In genomic region chr1:8823295-8823664, GRCh38 we compare ENCODE assay signal across 17 cellular contexts. TPM values are rescaled to one million over a fixed set of nuclear protein-coding genes. Genes with fewer than 3 reads are reported as not detected.
DNase-seq lines count a peak whose midpoint lies in the region; ATAC-seq, FAIRE-seq and TF ChIP-seq lines count a peak whose summit lies in the region.
"Had no signal": no experiment of that assay in that cellular context is flagged by ENCODE, and none has a peak within 500 bp of the region (broad histone marks: within the 10 kb centered on the region; RNA-seq: fewer than 3 reads in every experiment).

No MANE protein-coding gene starts in this region.

- H3K9ac ChIP-seq in mammary epithelial cell (ENCODE audit: insufficient read depth, low read length) (no peak overlapping the region), K562 (ENCODE audit: insufficient read depth in 1 of 2, low read depth in 2 of 2, low read length in 2 of 2) (no peak overlapping the region), kidney (ENCODE audit: low read length in 2 of 2) (peak overlapping the region in 1 of 2 donors; percentile 0)

- H3K27ac Mint-ChIP-seq in MCF 10A (ENCODE audit: low read depth, unreplicated experiment): peak overlapping the region; percentile 71
- H3K27ac Mint-ChIP-seq: activated CD8-positive, alpha-beta memory T cell treated with anti-CD3 and anti-CD28 coated beads, Interleukin-2, amount 10 ng/mL, durations not matched to agents 7 days and 5 days; CD4-positive, CD25-positive, alpha-beta regulatory T cell had no signal

- H3K27me3 ChIP-seq in mammary epithelial cell (ENCODE audit: insufficient read depth, low read length) (no peaks in the 10 kb centered on the region), K562 (ENCODE audit: control insufficient read depth in 2 of 2, insufficient read depth in 2 of 2, low read length in 2 of 2) (no peaks in the 10 kb centered on the region), upper lobe of right lung (no peaks in the 10 kb centered on the region)
- H3K27me3 ChIP-seq: pancreas, thyroid gland had no signal

- no peaks in the 10 kb centered on the region for H4K20me1 ChIP-seq in mammary epithelial cell (ENCODE audit: insufficient read depth, low read length)
- H4K20me1 ChIP-seq in K562 (replicated peaks; ENCODE audit: control insufficient read depth, insufficient read depth, low read length): no peaks in the 10 kb centered on the region

- dilution Hi-C loops in mammary epithelial cell (cut with HindIII; ENCODE audit: low sequenced_read_pairs): no loop called here

- no peak for TF ChIP-seq CTCF in MCF 10A (IDR thresholded peaks at IDR 0.05; ENCODE audit: unreplicated experiment)
- TF ChIP-seq CTCF in mammary epithelial cell (conservative IDR thresholded peaks at IDR 0.05 in 1 of 2, IDR thresholded peaks at IDR 0.05 in 1 of 2; ENCODE audit: extremely low read depth in 1 of 2, insufficient read depth in 1 of 2, low read depth in 1 of 2, low read length in 2 of 2): no peak
- TF ChIP-seq CTCF in K562 (IDR thresholded peaks at IDR 0.05 in 2 of 3, conservative IDR thresholded peaks at IDR 0.05 in 1 of 3; ENCODE audit: insufficient read depth in 2 of 3, low read depth in 1 of 3, low read length in 3 of 3): no peak
- TF ChIP-seq CTCF in upper lobe of right lung (IDR thresholded peaks at IDR 0.05): no peak
- no peak for TF ChIP-seq CTCF in kidney (IDR thresholded peaks at IDR 0.05; ENCODE audit: borderline replicate concordance, extremely low read depth, insufficient read depth)

- TF ChIP-seq POLR2A in K562 (conservative IDR thresholded peaks at IDR 0.05): no peak

- H3K4me1 ChIP-seq in mammary epithelial cell (ENCODE audit: insufficient read depth, low read length) (peaks cover 16% of the 10 kb centered on the region), K562 (replicated peaks in 1 of 2; ENCODE audit: control insufficient read depth in 2 of 2, insufficient read depth in 2 of 2, low read length in 2 of 2) (peaks cover 0 to 19% of the 10 kb centered on the region in 2 experiments; a peak in 3 of 5 replicates), mesodermal cell (ENCODE audit: control insufficient read depth, insufficient read depth, low read length, poor library complexity, severe bottlenecking) (peaks cover 30% of the 10 kb centered on the region), upper lobe of right lung (peaks cover 22% of the 10 kb centered on the region), kidney (ENCODE audit: control insufficient read depth in 1 of 2, insufficient read depth in 1 of 2, low read depth in 1 of 2, low read length in 2 of 2) (peaks cover 2 to 17% of the 10 kb centered on the region in 2 donors)

- ATAC-seq in K562 (no peak), upper lobe of right lung (no peak), HG03097 (IDR thresholded peaks at IDR 0.05; ENCODE audit: low FRiP score, unreplicated experiment) (no peak)
- ATAC-seq: activated CD8-positive, alpha-beta memory T cell treated with anti-CD3 and anti-CD28 coated beads, Interleukin-2, amount 10 ng/mL, durations not matched to agents 7 days and 5 days had no signal

- WGBS in mammary epithelial cell (ENCODE audit: low coverage, missing lambda C conversion rate): 94% methylated on average over 6 of the region's 6 CpGs
- 81% methylated on average over 5 of the region's 6 CpGs for WGBS in K562 (ENCODE audit: insufficient coverage, low coverage, missing lambda C conversion rate)
- 73 to 89% methylated on average over 4 to 5 of the region's 6 CpGs for WGBS in mesodermal cell (ENCODE audit: insufficient coverage in 2 of 2), 2 experiments

- FAIRE-seq in K562 (lab: Jason Lieb, UNC) (no peak), kidney (lab: Jason Lieb, UNC) (no peak)
- FAIRE-seq: A204.1, frontal cortex, GM18507, pancreas had no signal

- H3K4me2 ChIP-seq in mammary epithelial cell (ENCODE audit: insufficient read depth, low read depth, low read length) (no peak overlapping the region), K562 (ENCODE audit: insufficient read depth, low read length) (no peak overlapping the region)

- no peak for TF ChIP-seq EP300 in K562 (IDR thresholded peaks at IDR 0.05; ENCODE audit: low read length)

- H3K9me3 ChIP-seq in mammary epithelial cell (replicated peaks; ENCODE audit: insufficient read depth, low read length) (no peaks in the 10 kb centered on the region), K562 (replicated peaks; ENCODE audit: control insufficient read depth, insufficient read depth, low read depth, low read length) (no peaks in the 10 kb centered on the region), mesodermal cell (ENCODE audit: control insufficient read depth, low read length) (no peaks in the 10 kb centered on the region), upper lobe of right lung (no peaks in the 10 kb centered on the region), kidney (ENCODE audit: control insufficient read depth in 1 of 2, low read length in 2 of 2) (no peaks in the 10 kb centered on the region)
- H3K9me3 ChIP-seq: pancreas, thyroid gland had no signal

- H3K27ac ChIP-seq in mammary epithelial cell (ENCODE audit: insufficient read depth, low read depth, low read length) (no peak overlapping the region), K562 (ENCODE audit: extremely low read depth, low read depth, low read length) (no peak overlapping the region), mesodermal cell (ENCODE audit: low read depth, low read length, severe bottlenecking) (peak overlapping the region; percentile 83), upper lobe of right lung (peak overlapping the region; percentile 33), kidney (ENCODE audit: low read depth in 2 of 2, low read length in 2 of 2) (no peak overlapping the region)

- intact Hi-C loops in MCF 10A (cut with micrococcal nuclease): no loop called here
- intact Hi-C loops in mammary epithelial cell (cut with micrococcal nuclease): no loop called here
- intact Hi-C loops in K562 (cut with micrococcal nuclease): no loop called here
- intact Hi-C loops in upper lobe of right lung (cut with DNase I): no loop called here
- intact Hi-C loops in kidney (cut with DNase I): no loop called here
- intact Hi-C loops in posterior cingulate gyrus (cut with DNase I): no loop called here

- no peaks in the 10 kb centered on the region for H3K9me1 ChIP-seq in K562 (ENCODE audit: control insufficient read depth, insufficient read depth, low read length)

- H3K79me2 ChIP-seq in mammary epithelial cell (ENCODE audit: insufficient read depth, low read length) (no peaks in the 10 kb centered on the region), K562 (ENCODE audit: control insufficient read depth, insufficient read depth, low read length) (no peaks in the 10 kb centered on the region)

- no peaks in the 10 kb centered on the region for H3K9me3 Mint-ChIP-seq in MCF 10A (ENCODE audit: unreplicated experiment)
- H3K9me3 Mint-ChIP-seq: CD4-positive, CD25-positive, alpha-beta regulatory T cell had no signal

- CTCF ChIA-PET in MCF 10A (lab: Yijun Ruan, JAX): interaction anchor here (0.9 kb wide), 1 partner anchor 17 kb away, joined by 3 read pairs; no protein-coding TSS in a partner anchor
- CTCF ChIA-PET in mammary epithelial cell (lab: Charles Lee; ENCODE audit: low non-redundant PET): no interaction called here
- CTCF ChIA-PET in K562 (lab: Yijun Ruan, JAX; ENCODE audit: low intra/inter-chr PET ratio): no interaction called here

- TF ChIP-seq RAD21 in K562 (CRISPR knock-in tag; conservative IDR thresholded peaks at IDR 0.05 in 1 of 2, IDR thresholded peaks at IDR 0.05 in 1 of 2): no peak

- peaks cover 16% of the 10 kb centered on the region for H3K4me1 Mint-ChIP-seq in MCF 10A (ENCODE audit: insufficient read depth, unreplicated experiment)

- H2AFZ ChIP-seq in mammary epithelial cell (ENCODE audit: low read depth, low read length): no peak overlapping the region
- H2AFZ ChIP-seq in K562 (ENCODE audit: low read depth, low read length): peak overlapping the region; percentile 87

- H3K4me3 ChIP-seq in mammary epithelial cell (replicated peaks in 1 of 3; ENCODE audit: insufficient read depth in 1 of 3, low read depth in 2 of 3, low read length in 3 of 3) (no peak overlapping the region), K562 (no peak overlapping the region), mesodermal cell (ENCODE audit: extremely low read depth, insufficient read depth, low read length, poor library complexity, severe bottlenecking) (no peak overlapping the region), upper lobe of right lung (no peak overlapping the region), kidney (ENCODE audit: low read length in 2 of 2) (no peak overlapping the region)
- H3K4me3 ChIP-seq: pancreas, thyroid gland had no signal

- POLR2A ChIA-PET in MCF 10A (lab: Yijun Ruan, JAX) (interaction anchor here (0.9 to 2.0 kb wide), 4 partner anchors 12 to 90 kb away, joined by 3 to 8 read pairs (median 4); no protein-coding TSS in a partner anchor), K562 (lab: Yijun Ruan, JAX) (interaction anchor here (0.9 kb wide), 1 partner anchor 11 kb away, joined by 3 read pairs; no protein-coding TSS in a partner anchor)

- no peaks in the 10 kb centered on the region for H3K27me3 Mint-ChIP-seq in MCF 10A (ENCODE audit: insufficient read depth, unreplicated experiment)

- H3K36me3 Mint-ChIP-seq in MCF 10A (ENCODE audit: insufficient read depth, unreplicated experiment): no peaks in the 10 kb centered on the region
- H3K36me3 Mint-ChIP-seq: activated CD8-positive, alpha-beta memory T cell treated with anti-CD3 and anti-CD28 coated beads, Interleukin-2, amount 10 ng/mL, durations not matched to agents 7 days and 5 days; CD4-positive, CD25-positive, alpha-beta regulatory T cell had no signal

- in situ Hi-C loops in mammary epithelial cell (cut with MboI; ENCODE audit: low sequenced_read_pairs in 2 of 2): no loop called here
- in situ Hi-C loops in K562 (cut with MboI): no loop called here

- no TSS peak for BruUV-seq in MCF 10A (replicated peaks; lab: Mats Ljungman, UMichigan)
- no TSS peak for BruUV-seq in mammary epithelial cell (replicated peaks; lab: Mats Ljungman, UMichigan)
- no TSS peak for BruUV-seq in K562 (replicated peaks; lab: Mats Ljungman, UMichigan)

- H3K4me3 Mint-ChIP-seq in MCF 10A (ENCODE audit: unreplicated experiment): no peak overlapping the region
- H3K4me3 Mint-ChIP-seq: activated CD8-positive, alpha-beta memory T cell treated with anti-CD3 and anti-CD28 coated beads, Interleukin-2, amount 10 ng/mL, durations not matched to agents 7 days and 5 days had no signal

- no peaks in the 10 kb centered on the region for H3K36me3 ChIP-seq in mammary epithelial cell (ENCODE audit: insufficient read depth, low read length)
- H3K36me3 ChIP-seq in K562 (ENCODE audit: control insufficient read depth, insufficient read depth, low read length): no peaks in the 10 kb centered on the region
- no peaks in the 10 kb centered on the region for H3K36me3 ChIP-seq in mesodermal cell (ENCODE audit: control insufficient read depth, insufficient read depth, low read length)
- H3K36me3 ChIP-seq in upper lobe of right lung: no peaks in the 10 kb centered on the region
- no peaks in the 10 kb centered on the region for H3K36me3 ChIP-seq in kidney (ENCODE audit: control insufficient read depth in 1 of 2, insufficient read depth in 2 of 2, low read length in 2 of 2)
- H3K36me3 ChIP-seq: pancreas, thyroid gland had no signal

- DNase-seq in MCF 10A (ENCODE audit: unreplicated experiment): no peak
- DNase-seq in mammary epithelial cell: no peak
- no peak for DNase-seq in K562 (ENCODE audit: extremely low read depth in 1 of 4, low spot score in 3 of 4)
- no peak for DNase-seq in upper lobe of right lung
- no peak for DNase-seq in kidney
- no peak for DNase-seq in posterior cingulate gyrus
- DNase-seq: activated effector memory CD4-positive, alpha-beta T cell treated with Interleukin-2 at 50 U/mL for 16 hours; CD4-positive, CD25-positive, alpha-beta regulatory T cell; pancreas; Right ventricle myocardium superior; thyroid gland had no signal

RNA-seq across cellular contexts. Expression of gene RERE, which starts 5.8 kb away (rescaled TPM):
- total RNA-seq in MCF 10A (2022): 36.8 and 48.4 TPM in 2 replicates
- total RNA-seq in mammary epithelial cell: 10 to 100 TPM; 20.7 to 48.4 TPM
- 2.1 TPM for polyA plus RNA-seq in mammary epithelial cell
- 116 TPM for polyA minus RNA-seq in mammary epithelial cell
- total RNA-seq in K562 (2011; cell fraction: chromatin; rRNA removed; ENCODE audit: low replicate concordance): 171 and 273 TPM in 2 replicates
- 61.4 and 68.2 TPM in 2 replicates for total RNA-seq in K562 (2011; cell fraction: nucleolus; rRNA removed)
- total RNA-seq in K562 (2011; cell fraction: nucleoplasm; rRNA removed): 135 and 159 TPM in 2 replicates
- total RNA-seq in K562 (2014; rRNA removed): 14.2 and 14.4 TPM in 2 replicates
- 13.4 and 14.6 TPM in 2 replicates for total RNA-seq in K562 (2014; rRNA removed; fragmentation: Illumina TruSeq; extraction: Trizol)
- total RNA-seq in K562 (2015; rRNA removed; fragmentation: Illumina TruSeq; extraction: Trizol): 12.9 and 14.2 TPM in 2 replicates
- total RNA-seq in K562 (2021): 40.2 and 51.5 TPM in 2 replicates
- polyA plus RNA-seq in K562 (2011; rRNA removed): 5.3 and 8.3 TPM in 2 replicates
- polyA plus RNA-seq in K562 (2011; cell fraction: cytosol; rRNA removed): 5.1 and 11.3 TPM in 2 replicates
- polyA plus RNA-seq in K562 (2011; cell fraction: nucleus; rRNA removed): 35.9 and 36.4 TPM in 2 replicates
- 22.1 and 24.3 TPM in 2 replicates for polyA plus RNA-seq in K562 (2012)
- 21.1 and 25.2 TPM in 2 replicates for polyA plus RNA-seq in K562 (2014; fragmentation: Illumina TruSeq; extraction: Trizol)
- 1 to 10 TPM; 3.0 to 5.4 TPM for polyA plus RNA-seq in K562 (2014; fragmentation: Nextera tagmentation; extraction: Ambion mirVana)
- 8.0 and 22.3 TPM in 2 replicates for polyA plus RNA-seq in K562 (2014; rRNA removed)
- 55.5 and 81.8 TPM in 2 replicates for polyA minus RNA-seq in K562 (2011; rRNA and poly(A)+ RNA removed)
- 45.2 and 50.4 TPM in 2 replicates for polyA minus RNA-seq in K562 (2011; cell fraction: cytosol; rRNA and poly(A)+ RNA removed)
- 32.6 and 64.3 TPM in 2 replicates for polyA minus RNA-seq in K562 (2011; cell fraction: nucleus; rRNA and poly(A)+ RNA removed)
- polyA plus RNA-seq in mesodermal cell (2013, experiment 1 of 2): 92.8 TPM
- polyA plus RNA-seq in mesodermal cell (2013, experiment 2 of 2): 89.3 TPM
- total RNA-seq in upper lobe of right lung: 99.6 TPM
- 176 TPM for total RNA-seq in kidney
- 37.2 TPM for polyA plus RNA-seq in kidney (ENCODE audit: insufficient read depth, low read depth, low replicate concordance)

RNA-seq across cellular contexts. Expression of gene ENO1, which starts 55.2 kb away (rescaled TPM):
- total RNA-seq in MCF 10A (2022) (2,592 and 2,811 TPM in 2 replicates), mammary epithelial cell (1,000 to 10,000 TPM; 1,459 to 2,190 TPM), K562 (2014; rRNA removed) (2,617 and 2,757 TPM in 2 replicates), K562 (2014; rRNA removed; fragmentation: Illumina TruSeq; extraction: Trizol) (2,118 and 2,410 TPM in 2 replicates), K562 (2015; rRNA removed; fragmentation: Illumina TruSeq; extraction: Trizol) (2,997 and 3,044 TPM in 2 replicates), K562 (2021) (2,642 and 2,717 TPM in 2 replicates), upper lobe of right lung (640 TPM), kidney (1,164 TPM)
- polyA plus RNA-seq in mammary epithelial cell (3,004 TPM), K562 (2011; rRNA removed) (3,253 and 3,807 TPM in 2 replicates), K562 (2014; fragmentation: Illumina TruSeq; extraction: Trizol) (2,868 and 3,193 TPM in 2 replicates), K562 (2014; fragmentation: Nextera tagmentation; extraction: Ambion mirVana) (1,000 to 10,000 TPM; 6,249 to 7,472 TPM), K562 (2014; rRNA removed) (2,249 and 2,310 TPM in 2 replicates), kidney (ENCODE audit: insufficient read depth, low read depth, low replicate concordance) (1,321 TPM)
- polyA minus RNA-seq in mammary epithelial cell: 2,906 TPM
- total RNA-seq in K562 (2011; cell fraction: chromatin; rRNA removed; ENCODE audit: low replicate concordance): 790 and 1,193 TPM in 2 replicates
- total RNA-seq in K562 (2011; cell fraction: nucleolus; rRNA removed): 1,022 and 1,050 TPM in 2 replicates
- total RNA-seq in K562 (2011; cell fraction: nucleoplasm; rRNA removed): 987 and 1,019 TPM in 2 replicates
- 3,902 and 3,930 TPM in 2 replicates for polyA plus RNA-seq in K562 (2011; cell fraction: cytosol; rRNA removed)
- polyA plus RNA-seq in K562 (2011; cell fraction: nucleus; rRNA removed): 1,435 and 2,014 TPM in 2 replicates
- 2,677 and 3,119 TPM in 2 replicates for polyA plus RNA-seq in K562 (2012)
- 3,327 and 3,913 TPM in 2 replicates for polyA minus RNA-seq in K562 (2011; rRNA and poly(A)+ RNA removed)
- 2,697 and 3,181 TPM in 2 replicates for polyA minus RNA-seq in K562 (2011; cell fraction: cytosol; rRNA and poly(A)+ RNA removed)
- polyA minus RNA-seq in K562 (2011; cell fraction: nucleus; rRNA and poly(A)+ RNA removed): 390 and 803 TPM in 2 replicates
- polyA plus RNA-seq in mesodermal cell (2013, experiment 1 of 2): 1,433 TPM
- 1,329 TPM for polyA plus RNA-seq in mesodermal cell (2013, experiment 2 of 2)

Comparison
In these comparisons a context has a peak if more than half of its experiments do, and no peak if none do; other contexts are left out.
1. H3K27ac ChIP-seq: peak in mesodermal cell (single experiment) and upper lobe of right lung (single experiment); none in mammary epithelial cell (single experiment), K562 (single experiment) and kidney (0 of 2).